In the genomic region with DNA sequence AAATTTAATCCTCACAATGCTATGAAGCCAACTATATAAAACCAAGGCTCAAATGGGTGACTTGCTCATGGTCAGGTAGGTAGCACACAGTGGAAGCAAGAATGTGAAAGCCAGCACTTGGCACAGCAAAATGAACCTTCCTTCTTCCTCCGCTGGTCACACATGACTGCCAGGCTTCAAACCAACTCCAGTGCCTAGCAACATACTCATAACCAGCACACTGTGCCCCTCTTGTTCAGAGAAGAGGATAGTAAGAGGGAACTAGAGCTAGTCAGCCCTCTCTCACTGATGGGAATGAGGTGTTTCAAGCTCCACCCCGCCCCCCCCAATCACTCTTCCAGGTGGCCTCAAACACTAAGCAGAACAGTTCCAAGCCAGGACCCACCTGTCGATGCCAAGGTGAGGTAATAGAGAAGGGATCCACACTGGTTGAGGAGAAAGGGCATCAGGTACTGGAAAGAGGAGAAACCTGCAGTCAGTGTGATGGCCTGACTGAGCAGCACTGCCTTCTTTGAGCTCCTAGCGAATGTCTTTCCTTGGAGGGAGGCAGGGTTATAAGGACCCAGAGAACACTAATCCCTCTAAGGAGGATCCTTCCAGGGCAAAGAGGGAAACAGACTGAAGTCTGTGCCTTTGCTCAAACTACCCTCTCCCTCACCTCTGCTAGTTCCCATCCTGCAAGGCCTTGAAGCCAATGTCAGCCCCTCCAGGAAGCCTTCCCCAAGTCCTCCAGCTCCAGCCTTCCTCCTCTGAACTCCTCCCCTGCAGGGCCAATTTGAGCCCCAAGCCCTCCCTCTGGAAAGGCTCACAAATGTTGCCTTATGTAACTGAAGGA, we compare ENCODE assay signal across 3 cellular contexts.
TF ChIP-seq lines count a peak whose summit lies in the region.

No MANE protein-coding gene starts in this region.

TF ChIP-seq in A549, 52 proteins besides CTCF, POLR2A, EP300 and RAD21 (continues in another document):
- TF ChIP-seq, protein P1, sequence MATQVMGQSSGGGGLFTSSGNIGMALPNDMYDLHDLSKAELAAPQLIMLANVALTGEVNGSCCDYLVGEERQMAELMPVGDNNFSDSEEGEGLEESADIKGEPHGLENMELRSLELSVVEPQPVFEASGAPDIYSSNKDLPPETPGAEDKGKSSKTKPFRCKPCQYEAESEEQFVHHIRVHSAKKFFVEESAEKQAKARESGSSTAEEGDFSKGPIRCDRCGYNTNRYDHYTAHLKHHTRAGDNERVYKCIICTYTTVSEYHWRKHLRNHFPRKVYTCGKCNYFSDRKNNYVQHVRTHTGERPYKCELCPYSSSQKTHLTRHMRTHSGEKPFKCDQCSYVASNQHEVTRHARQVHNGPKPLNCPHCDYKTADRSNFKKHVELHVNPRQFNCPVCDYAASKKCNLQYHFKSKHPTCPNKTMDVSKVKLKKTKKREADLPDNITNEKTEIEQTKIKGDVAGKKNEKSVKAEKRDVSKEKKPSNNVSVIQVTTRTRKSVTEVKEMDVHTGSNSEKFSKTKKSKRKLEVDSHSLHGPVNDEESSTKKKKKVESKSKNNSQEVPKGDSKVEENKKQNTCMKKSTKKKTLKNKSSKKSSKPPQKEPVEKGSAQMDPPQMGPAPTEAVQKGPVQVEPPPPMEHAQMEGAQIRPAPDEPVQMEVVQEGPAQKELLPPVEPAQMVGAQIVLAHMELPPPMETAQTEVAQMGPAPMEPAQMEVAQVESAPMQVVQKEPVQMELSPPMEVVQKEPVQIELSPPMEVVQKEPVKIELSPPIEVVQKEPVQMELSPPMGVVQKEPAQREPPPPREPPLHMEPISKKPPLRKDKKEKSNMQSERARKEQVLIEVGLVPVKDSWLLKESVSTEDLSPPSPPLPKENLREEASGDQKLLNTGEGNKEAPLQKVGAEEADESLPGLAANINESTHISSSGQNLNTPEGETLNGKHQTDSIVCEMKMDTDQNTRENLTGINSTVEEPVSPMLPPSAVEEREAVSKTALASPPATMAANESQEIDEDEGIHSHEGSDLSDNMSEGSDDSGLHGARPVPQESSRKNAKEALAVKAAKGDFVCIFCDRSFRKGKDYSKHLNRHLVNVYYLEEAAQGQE (IDR thresholded peaks at IDR 0.05) = no peak
- TF ChIP-seq MYC (IDR thresholded peaks at IDR 0.05; ENCODE audit: borderline replicate concordance, low read length) (no peak), ZNF302 (CRISPR knock-in tag; IDR thresholded peaks at IDR 0.05) (no peak), KDM5A (IDR thresholded peaks at IDR 0.05) (no peak), BHLHE40 (IDR thresholded peaks at IDR 0.05; ENCODE audit: low read depth, low read length) (no peak), ZC3H11A (IDR thresholded peaks at IDR 0.05) (no peak), SREBF2 (IDR thresholded peaks at IDR 0.05) (no peak), CHD4 (IDR thresholded peaks at IDR 0.05; ENCODE audit: borderline replicate concordance) (no peak), CBX2 (IDR thresholded peaks at IDR 0.05; ENCODE audit: borderline replicate concordance, low read depth) (no peak), ATOH8 (CRISPR knock-in tag; IDR thresholded peaks at IDR 0.05; ENCODE audit: low read depth) (no peak), MAZ (IDR thresholded peaks at IDR 0.05; ENCODE audit: borderline replicate concordance, low read depth, low read length) (no peak), JUN (IDR thresholded peaks at IDR 0.05) (no peak), E2F6 (IDR thresholded peaks at IDR 0.05; ENCODE audit: borderline replicate concordance, low read depth) (no peak), NFE2L2 (conservative IDR thresholded peaks at IDR 0.05; ENCODE audit: low read length) (no peak), HOXA7 (CRISPR knock-in tag; IDR thresholded peaks at IDR 0.05) (no peak), GATA3 (IDR thresholded peaks at IDR 0.05; ENCODE audit: borderline replicate concordance) (no peak)
- TF ChIP-seq, protein P2, sequence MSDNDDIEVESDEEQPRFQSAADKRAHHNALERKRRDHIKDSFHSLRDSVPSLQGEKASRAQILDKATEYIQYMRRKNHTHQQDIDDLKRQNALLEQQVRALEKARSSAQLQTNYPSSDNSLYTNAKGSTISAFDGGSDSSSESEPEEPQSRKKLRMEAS (IDR thresholded peaks at IDR 0.05) = no peak

TF ChIP-seq in HCT116, 20 proteins besides CTCF, POLR2A, EP300 and RAD21:
- no peak for TF ChIP-seq ZNF274 (IDR thresholded peaks at IDR 0.05; ENCODE audit: low read depth, low read length)
- TF ChIP-seq, protein P2 (IDR thresholded peaks at IDR 0.05) = no peak
- TF ChIP-seq JUND (IDR thresholded peaks at IDR 0.05) = no peak
- TF ChIP-seq, protein P1 (IDR thresholded peaks at IDR 0.05; ENCODE audit: low read depth) = no peak
- no peak for TF ChIP-seq TCF7L2 (IDR thresholded peaks at IDR 0.05; ENCODE audit: borderline replicate concordance, extremely low read depth, insufficient read depth, insufficient read length)
- no peak for TF ChIP-seq YY1 (IDR thresholded peaks at IDR 0.05; ENCODE audit: extremely low read depth, insufficient replicate concordance, low read depth, low read length)
- TF ChIP-seq, protein P3, sequence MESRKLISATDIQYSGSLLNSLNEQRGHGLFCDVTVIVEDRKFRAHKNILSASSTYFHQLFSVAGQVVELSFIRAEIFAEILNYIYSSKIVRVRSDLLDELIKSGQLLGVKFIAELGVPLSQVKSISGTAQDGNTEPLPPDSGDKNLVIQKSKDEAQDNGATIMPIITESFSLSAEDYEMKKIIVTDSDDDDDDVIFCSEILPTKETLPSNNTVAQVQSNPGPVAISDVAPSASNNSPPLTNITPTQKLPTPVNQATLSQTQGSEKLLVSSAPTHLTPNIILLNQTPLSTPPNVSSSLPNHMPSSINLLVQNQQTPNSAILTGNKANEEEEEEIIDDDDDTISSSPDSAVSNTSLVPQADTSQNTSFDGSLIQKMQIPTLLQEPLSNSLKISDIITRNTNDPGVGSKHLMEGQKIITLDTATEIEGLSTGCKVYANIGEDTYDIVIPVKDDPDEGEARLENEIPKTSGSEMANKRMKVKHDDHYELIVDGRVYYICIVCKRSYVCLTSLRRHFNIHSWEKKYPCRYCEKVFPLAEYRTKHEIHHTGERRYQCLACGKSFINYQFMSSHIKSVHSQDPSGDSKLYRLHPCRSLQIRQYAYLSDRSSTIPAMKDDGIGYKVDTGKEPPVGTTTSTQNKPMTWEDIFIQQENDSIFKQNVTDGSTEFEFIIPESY (IDR thresholded peaks at IDR 0.05; ENCODE audit: extremely low read depth, insufficient replicate concordance, low read length) = no peak
- no peak for TF ChIP-seq POLR2AphosphoS5 (IDR thresholded peaks at IDR 0.05; ENCODE audit: low read depth, low read length)
- no peak for TF ChIP-seq EGR1 (IDR thresholded peaks at IDR 0.05; ENCODE audit: low read depth)

TF ChIP-seq in HEK293T, 16 proteins besides CTCF, POLR2A, EP300 and RAD21:
- TF ChIP-seq FOXK2 (IDR thresholded peaks at IDR 0.05) (no peak), TARDBP (IDR thresholded peaks at IDR 0.05) (no peak), L3MBTL2 (conservative IDR thresholded peaks at IDR 0.05) (no peak), LEF1 (IDR thresholded peaks at IDR 0.05; ENCODE audit: borderline replicate concordance) (no peak), HDGF (IDR thresholded peaks at IDR 0.05; ENCODE audit: borderline replicate concordance) (no peak), PKNOX1 (IDR thresholded peaks at IDR 0.05) (no peak), SP1 (IDR thresholded peaks at IDR 0.05) (no peak), ARNT (IDR thresholded peaks at IDR 0.05) (no peak), FOXM1 (IDR thresholded peaks at IDR 0.05; ENCODE audit: borderline replicate concordance) (no peak), ZNF384 (IDR thresholded peaks at IDR 0.05) (no peak), BHLHE40 (IDR thresholded peaks at IDR 0.05; ENCODE audit: borderline replicate concordance) (no peak), CTBP1 (IDR thresholded peaks at IDR 0.05; ENCODE audit: borderline replicate concordance) (no peak), SUZ12 (IDR thresholded peaks at IDR 0.05) (no peak)
